Comparison of ENCODE assay signal across 8 cellular contexts in the genomic region with DNA sequence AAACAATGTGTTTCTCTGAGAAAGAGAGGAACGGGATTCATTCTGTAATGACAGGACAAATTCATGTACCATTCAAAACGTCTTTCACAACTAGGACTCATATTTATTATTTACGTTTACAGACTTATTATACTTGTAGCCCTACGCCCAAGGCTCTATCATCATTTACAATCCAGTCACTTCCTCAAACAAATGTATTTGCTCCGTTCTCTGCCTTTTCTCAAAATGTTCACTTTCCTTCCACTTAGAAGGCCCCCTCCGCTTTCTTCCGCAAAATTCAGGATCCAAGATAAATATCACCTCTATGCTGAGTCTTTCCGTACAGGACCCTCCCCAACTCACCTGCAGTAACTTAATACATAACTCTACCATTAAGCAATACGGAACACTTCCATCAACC. TPM values are rescaled to one million over a fixed set of nuclear protein-coding genes. Genes with fewer than 3 reads are reported as not detected.
DNase-seq lines count a peak whose midpoint lies in the region; ATAC-seq and TF ChIP-seq lines count a peak whose summit lies in the region.

No MANE protein-coding gene starts in this region.

- H3K36me3 ChIP-seq in kidney epithelial cell (ENCODE audit: control insufficient read depth, insufficient read depth, low read length) (no peaks in the 10 kb centered on the region), thyroid gland (peaks cover 2 to 8% of the 10 kb centered on the region in 2 donors)

- H3K4me1 ChIP-seq in thyroid gland = peaks cover 4 to 19% of the 10 kb centered on the region in 2 donors

- WGBS in thyroid gland, 2 donors = 3 to 4% methylated on average over 9 of the region's 9 CpGs

- no peak for TF ChIP-seq CTCF in WI38 (IDR thresholded peaks at IDR 0.05; ENCODE audit: low read depth, low read length)
- TF ChIP-seq CTCF in kidney epithelial cell (IDR thresholded peaks at IDR 0.05; ENCODE audit: insufficient read depth, low read length, poor library complexity, severe bottlenecking) = no peak
- no peak for TF ChIP-seq CTCF in thyroid gland (IDR thresholded peaks at IDR 0.05)

- peaks cover 5% of the 10 kb centered on the region for H3K9me3 Mint-ChIP-seq in activated CD4-positive, alpha-beta T cell treated with anti-CD3 and anti-CD28 coated beads for 36 hours (ENCODE audit: low read depth)

- POLR2A ChIA-PET in activated CD4-positive, alpha-beta T cell treated with anti-CD3 and anti-CD28 coated beads for 36 hours (lab: Charles Lee) = interaction anchor here (1.3 kb wide), 1 partner anchor 213 kb away, joined by 3 read pairs; the partner anchor contains the start of gene PIERCE2

- peaks cover 22% of the 10 kb centered on the region for H3K4me1 Mint-ChIP-seq in activated CD4-positive, alpha-beta T cell treated with anti-CD3 and anti-CD28 coated beads for 36 hours

- no peaks in the 10 kb centered on the region for H3K27me3 Mint-ChIP-seq in activated CD4-positive, alpha-beta T cell treated with anti-CD3 and anti-CD28 coated beads for 36 hours

- CTCF ChIA-PET in activated CD4-positive, alpha-beta T cell treated with anti-CD3 and anti-CD28 coated beads for 36 hours (lab: Charles Lee) = interaction anchor here (0.9 to 2.7 kb wide), 4 partner anchors 19 to 212 kb away, joined by 3 to 11 read pairs (median 9); partner anchors contain the start of genes CCPG1, PIERCE2, PIGB and PIGBOS1

- H3K4me3 ChIP-seq in WI38 (ENCODE audit: low read depth, low read length) = peak overlapping the region; percentile 95
- H3K4me3 ChIP-seq in kidney epithelial cell (ENCODE audit: low read depth, low read length) = peak overlapping the region; percentile 90
- H3K4me3 ChIP-seq in thyroid gland (replicated peaks in 1 of 3) = peak overlapping the region; percentile 68 to 94 (median 73)

- intact Hi-C loops in thyroid gland (cut with DNase I) = no loop called here
- intact Hi-C loops in activated CD4-positive, alpha-beta T cell treated with anti-CD3 and anti-CD28 coated beads for 36 hours (cut with DNase I, micrococcal nuclease) = loop anchor here (2.0 to 5.0 kb wide), 4 partner anchors 211 to 1051 kb away; partner anchors contain the start of genes CCPG1 (in 1 of the 2) and PIERCE2 (in 1 of the 2)

- H3K27ac Mint-ChIP-seq in activated CD4-positive, alpha-beta T cell treated with anti-CD3 and anti-CD28 coated beads for 36 hours = no peak overlapping the region

- H3K9me3 ChIP-seq in thyroid gland = no peaks in the 10 kb centered on the region

- H3K27me3 ChIP-seq in kidney epithelial cell (ENCODE audit: control insufficient read depth, insufficient read depth, low read length) = no peaks in the 10 kb centered on the region
- no peaks in the 10 kb centered on the region for H3K27me3 ChIP-seq in thyroid gland

- TF ChIP-seq POLR2A in thyroid gland (IDR thresholded peaks at IDR 0.05) = no peak

- H3K4me3 Mint-ChIP-seq in activated CD4-positive, alpha-beta T cell treated with anti-CD3 and anti-CD28 coated beads for 36 hours = no peak overlapping the region

- DNase-seq in NCI-H345 treated with DMSO at 0.1 percent for 48 hours (lab: John Stamatoyannopoulos, UW; ENCODE audit: unreplicated experiment) = peak; percentile 0
- DNase-seq in NCI-H345 (lab: John Stamatoyannopoulos, UW) = no peak
- DNase-seq in kidney epithelial cell (ENCODE audit: low read depth) = no peak
- no peak for DNase-seq in thyroid gland
- no peak for DNase-seq in activated CD4-positive, alpha-beta T cell treated with anti-CD3 and anti-CD28 coated beads for 36 hours
- no peak for DNase-seq in activated CD8-positive, alpha-beta memory T cell treated with anti-CD3 and anti-CD28 coated beads, Interleukin-2, amount 50 U/mL, for 4 hours
- no peak for DNase-seq in glomerular visceral epithelial cell (ENCODE audit: extremely low spot score)

- peaks cover 24% of the 10 kb centered on the region for H3K36me3 Mint-ChIP-seq in activated CD4-positive, alpha-beta T cell treated with anti-CD3 and anti-CD28 coated beads for 36 hours (ENCODE audit: low read depth)

- ATAC-seq in activated CD4-positive, alpha-beta T cell treated with anti-CD3 and anti-CD28 coated beads for 36 hours = no peak

- peak overlapping the region; percentile 69 to 91 (median 79) for H3K27ac ChIP-seq in thyroid gland

RNA-seq across cellular contexts. Expression of gene RSL24D1, which starts 0.7 kb away (rescaled TPM):
- total RNA-seq in kidney epithelial cell (106 and 113 TPM in 2 replicates), thyroid gland (100 to 1,000 TPM in 1 of 4 donors, 10 to 100 TPM in 3; 42.4 to 127 (median 70.3) TPM)
- 100 to 1,000 TPM; 152 to 188 TPM for total RNA-seq in activated CD4-positive, alpha-beta T cell treated with anti-CD3 and anti-CD28 coated beads for 36 hours
